17 cellular contexts compared by ENCODE assay signal in genomic region chr15:52728899-52729298, GRCh38. TPM values are rescaled to one million over a fixed set of nuclear protein-coding genes. Genes with fewer than 3 reads are reported as not detected.
DNase-seq lines count a peak whose midpoint lies in the region; ATAC-seq, FAIRE-seq and TF ChIP-seq lines count a peak whose summit lies in the region.
"Had no signal": no experiment of that assay in that cellular context is flagged by ENCODE, and none has a peak within 500 bp of the region (broad histone marks: within the 10 kb centered on the region; RNA-seq: fewer than 3 reads in every experiment).

No MANE protein-coding gene starts in this region.

- peak; percentile 80 for ATAC-seq in SK-N-SH treated with all-trans-retinoic acid at 6 μM for 48 hours
- ATAC-seq: HepG2; stimulated activated naive CD8-positive, alpha-beta T cell treated with anti-CD3 and anti-CD28 coated beads, Interleukin-15, Interleukin-2, amounts not matched to agents 100 U/mL and 50 U/mL, for 24 hours had no signal

- H3K4me3 ChIP-seq in fibroblast of pulmonary artery (replicated peaks; ENCODE audit: low read depth, low read length): no peak overlapping the region
- H3K4me3 ChIP-seq: cardiac muscle cell had no signal

- TF ChIP-seq CTCF in fibroblast of pulmonary artery (IDR thresholded peaks at IDR 0.05; ENCODE audit: low read length, missing control alignments): no peak

- H3K36me3 Mint-ChIP-seq in immature natural killer cell: no peaks in the 10 kb centered on the region
- H3K36me3 Mint-ChIP-seq: CD14-positive monocyte had no signal

- H3K9me3 Mint-ChIP-seq in immature natural killer cell: no peaks in the 10 kb centered on the region
- H3K9me3 Mint-ChIP-seq: activated T-helper 2 cell treated with anti-CD3 and anti-CD28 coated beads, Interferon-gamma antibody, Interleukin-2, Interleukin-4, amounts not matched to agents 10 μg/mL and 5 μg/mL and 100 μg/mL, durations not matched to agents 14 hours and 24 hours and 36 hours; CD14-positive monocyte had no signal

- H3K4me3 Mint-ChIP-seq in immature natural killer cell: no peak overlapping the region
- H3K4me3 Mint-ChIP-seq: CD14-positive monocyte had no signal

- FAIRE-seq in GM12892 (lab: Jason Lieb, UNC): no peak
- FAIRE-seq: HepG2 had no signal

- H3K27me3 Mint-ChIP-seq in immature natural killer cell (ENCODE audit: low read depth in 3 of 3): peaks cover 0 to 2% (median 2%) of the 10 kb centered on the region in 3 donors

- no peak overlapping the region for H3K27ac Mint-ChIP-seq in immature natural killer cell
- H3K27ac Mint-ChIP-seq: activated T-helper 2 cell treated with anti-CD3 and anti-CD28 coated beads, Interferon-gamma antibody, Interleukin-2, Interleukin-4, amounts not matched to agents 10 μg/mL and 5 μg/mL and 100 μg/mL, durations not matched to agents 14 hours and 24 hours and 36 hours; CD14-positive monocyte had no signal

- TF ChIP-seq POLR2A in GM12892 (IDR thresholded peaks at IDR 0.05; ENCODE audit: low read depth, low read length): no peak

- H3K4me1 Mint-ChIP-seq in immature natural killer cell: peaks cover 6 to 8% of the 10 kb centered on the region in 2 donors

- DNase-seq in AG08395 (ENCODE audit: low spot score): peak; percentile 50
- peak; percentile 59 for DNase-seq in HCEC 1CT
- DNase-seq in fibroblast of pulmonary artery (ENCODE audit: low read depth): peak; percentile 47
- DNase-seq in immature natural killer cell: no peak
- no peak for DNase-seq in GM12892 (ENCODE audit: insufficient read length)
- no peak for DNase-seq in MV-4-11 (lab: John Stamatoyannopoulos, UW)
- no peak for DNase-seq in central memory CD4-positive, alpha-beta T cell
- DNase-seq: activated CD4-positive, alpha-beta T cell treated with anti-CD3 and anti-CD28 coated beads for 48 hours; NCI-H1694; stimulated activated CD4-positive, alpha-beta T cell treated with anti-CD3 and anti-CD28 coated beads, Interleukin-4, amount 100 ng/mL, for 24 hours; stimulated activated naive CD8-positive, alpha-beta T cell treated with anti-CD3 and anti-CD28 coated beads, Interleukin-15, Interleukin-2, amounts not matched to agents 100 U/mL and 50 U/mL, for 24 hours; T-helper 1 cell had no signal

TF ChIP-seq in SK-N-SH treated with all-trans-retinoic acid at 6 μM for 48 hours, 23 proteins besides CTCF, POLR2A, EP300 and RAD21:
- TF ChIP-seq ISL1 (CRISPR knock-in tag; IDR thresholded peaks at IDR 0.05): peak; percentile 33; the same call in 1 of the 2 replicates
- TF ChIP-seq, protein P1, sequence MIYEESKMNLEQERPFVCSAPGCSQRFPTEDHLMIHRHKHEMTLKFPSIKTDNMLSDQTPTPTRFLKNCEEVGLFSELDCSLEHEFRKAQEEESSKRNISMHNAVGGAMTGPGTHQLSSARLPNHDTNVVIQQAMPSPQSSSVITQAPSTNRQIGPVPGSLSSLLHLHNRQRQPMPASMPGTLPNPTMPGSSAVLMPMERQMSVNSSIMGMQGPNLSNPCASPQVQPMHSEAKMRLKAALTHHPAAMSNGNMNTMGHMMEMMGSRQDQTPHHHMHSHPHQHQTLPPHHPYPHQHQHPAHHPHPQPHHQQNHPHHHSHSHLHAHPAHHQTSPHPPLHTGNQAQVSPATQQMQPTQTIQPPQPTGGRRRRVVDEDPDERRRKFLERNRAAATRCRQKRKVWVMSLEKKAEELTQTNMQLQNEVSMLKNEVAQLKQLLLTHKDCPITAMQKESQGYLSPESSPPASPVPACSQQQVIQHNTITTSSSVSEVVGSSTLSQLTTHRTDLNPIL (CRISPR knock-in tag; IDR thresholded peaks at IDR 0.05; ENCODE audit: low read depth): no peak

RNA-seq across cellular contexts. Expression of gene ATOSA, which starts 49.7 kb away (rescaled TPM):
- polyA plus RNA-seq in immature natural killer cell: 10 to 100 TPM in 1 of 3 donors, 1 to 10 TPM in 2; 7.6 to 15.7 (median 9.3) TPM
- 14.3 TPM for polyA plus RNA-seq in GM12892 (2012; ENCODE audit: missing spikeins)

Comparison
In these comparisons a context has a peak if more than half of its experiments do, and no peak if none do; other contexts are left out.
1. DNase-seq: peak in AG08395 (single experiment), HCEC 1CT (single experiment) and fibroblast of pulmonary artery (single experiment); none in immature natural killer cell (0 of 3), GM12892 (single experiment), MV-4-11 (single experiment) and central memory CD4-positive, alpha-beta T cell (single experiment).